ENCODE assay signal across 8 cellular contexts in genomic region chr17:50347087-50347893, GRCh38. TPM values are rescaled to one million over a fixed set of nuclear protein-coding genes. Genes with fewer than 3 reads are reported as not detected.
DNase-seq lines count a peak whose midpoint lies in the region; ATAC-seq, FAIRE-seq and TF ChIP-seq lines count a peak whose summit lies in the region.

No MANE protein-coding gene starts in this region.

- POLR2A ChIA-PET in activated CD4-positive, alpha-beta T cell treated with anti-CD3 and anti-CD28 coated beads, Interleukin-2, amount 10 ng/mL, durations not matched to agents 7 days and 5 days (lab: Charles Lee): no interaction called here
- POLR2A ChIA-PET in GM12878 (lab: Charles Lee): interaction anchor here (0.6 to 1.0 kb wide), 3 partner anchors 12 to 153 kb away, joined by 3 to 5 read pairs (median 5); no protein-coding TSS in a partner anchor

- H3K9me3 Mint-ChIP-seq in activated CD4-positive, alpha-beta T cell treated with anti-CD3 and anti-CD28 coated beads, Interleukin-2, amount 10 ng/mL, durations not matched to agents 7 days and 5 days: no peaks in the 10 kb centered on the region

- peak overlapping the region; percentile 92 for H3K27ac Mint-ChIP-seq in activated CD4-positive, alpha-beta T cell treated with anti-CD3 and anti-CD28 coated beads, Interleukin-2, amount 10 ng/mL, durations not matched to agents 7 days and 5 days

- H3K27me3 ChIP-seq in GM12878 (replicated peaks in 1 of 2; ENCODE audit: control insufficient read depth in 2 of 2, insufficient read depth in 2 of 2, low read length in 1 of 2) (no peaks in the 10 kb centered on the region), transverse colon (no peaks in the 10 kb centered on the region)

- peak; percentile 8; the same call in 2 of the 3 replicates for ATAC-seq in GM12878

- no peak overlapping the region for H3K27ac ChIP-seq in GM12878 (ENCODE audit: control insufficient read depth, insufficient read depth)
- peak overlapping the region; percentile 66 to 84 (median 82) for H3K27ac ChIP-seq in transverse colon

- H3K4me1 ChIP-seq in GM12878 (ENCODE audit: control insufficient read depth, insufficient read depth, low read length): peaks cover 3% of the 10 kb centered on the region
- peaks cover 4 to 33% (median 28%) of the 10 kb centered on the region in 4 donors for H3K4me1 ChIP-seq in transverse colon

- CTCF ChIA-PET in activated CD4-positive, alpha-beta T cell treated with anti-CD3 and anti-CD28 coated beads, Interleukin-2, amount 10 ng/mL, durations not matched to agents 7 days and 5 days (lab: Charles Lee): interaction anchor here (0.7 to 5.5 kb wide), 3 partner anchors 15 to 1489 kb away, joined by 3 to 28 read pairs (median 14); partner anchors contain the start of gene LRRC59
- CTCF ChIA-PET in GM12878 (lab: Yijun Ruan, JAX): interaction anchor here (1.1 to 8.0 kb wide), 5 partner anchors 14 to 178 kb away, joined by 3 to 68 read pairs (median 6); partner anchors contain the start of gene LRRC59

- no peak for DNase-seq in activated CD4-positive, alpha-beta T cell treated with anti-CD3 and anti-CD28 coated beads, Interleukin-2, amount 10 ng/mL, durations not matched to agents 7 days and 5 days
- no peak for DNase-seq in activated CD4-positive, alpha-beta T cell treated with anti-CD3 and anti-CD28 coated beads for 1 hour
- DNase-seq in GM12878 (ENCODE audit: low read depth, low spot score) (no peak), lower leg skin (ENCODE audit: low spot score in 2 of 2) (no peak), transverse colon (no peak), DMS53 treated with DMSO at 0.1 percent for 48 hours (lab: John Stamatoyannopoulos, UW; ENCODE audit: unreplicated experiment) (no peak), NCI-H187 (lab: John Stamatoyannopoulos, UW) (no peak)
- DNase-seq in stimulated activated CD4-positive, alpha-beta T cell treated with anti-CD3 and anti-CD28 coated beads, Interleukin-12 subunit alpha, Interleukin-12 subunit beta, amount 100 ng/mL, for 4 hours: no peak

- H3K9ac ChIP-seq in GM12878 (ENCODE audit: control insufficient read depth, insufficient read depth, low read length): peak overlapping the region; percentile 83

- RAD21 ChIA-PET in GM12878 (lab: Charles Lee; ENCODE audit: unreplicated experiment): interaction anchor here (1.0 to 1.6 kb wide), 2 partner anchors 15 to 178 kb away, joined by 3 to 6 read pairs; no protein-coding TSS in a partner anchor

- H3K4me3 Mint-ChIP-seq in activated CD4-positive, alpha-beta T cell treated with anti-CD3 and anti-CD28 coated beads, Interleukin-2, amount 10 ng/mL, durations not matched to agents 7 days and 5 days: peak overlapping the region; percentile 88

- FAIRE-seq in GM12878 (lab: Jason Lieb, UNC): peak; percentile 35

- H3K4me2 ChIP-seq in GM12878 (ENCODE audit: control insufficient read depth, insufficient read depth): peak overlapping the region; percentile 89

- H3K79me2 ChIP-seq in GM12878 (ENCODE audit: control insufficient read depth, insufficient read depth, low read length): peaks cover 5% of the 10 kb centered on the region

- H3K36me3 Mint-ChIP-seq in activated CD4-positive, alpha-beta T cell treated with anti-CD3 and anti-CD28 coated beads, Interleukin-2, amount 10 ng/mL, durations not matched to agents 7 days and 5 days (ENCODE audit: low read depth): no peaks in the 10 kb centered on the region

- SMC1A ChIA-PET in GM12878 (lab: Charles Lee; ENCODE audit: uncharacterized antibody, unreplicated experiment): interaction anchor here (0.9 to 3.3 kb wide), 7 partner anchors 11 to 74 kb away, joined by 3 to 17 read pairs (median 4); no protein-coding TSS in a partner anchor

- no peak for TF ChIP-seq RAD21 in GM12878 (IDR thresholded peaks at IDR 0.05; ENCODE audit: insufficient read depth, low read depth, low read length)

- H3K36me3 ChIP-seq in GM12878 (ENCODE audit: control insufficient read depth in 2 of 2, insufficient read depth in 2 of 2, low read length in 1 of 2) (no peaks in the 10 kb centered on the region; a peak in 2 of 4 replicates), transverse colon (no peaks in the 10 kb centered on the region)

- H4K20me1 ChIP-seq in GM12878 (ENCODE audit: control insufficient read depth, insufficient read depth): no peaks in the 10 kb centered on the region

- TF ChIP-seq EP300 in GM12878 (IDR thresholded peaks at IDR 0.05; ENCODE audit: borderline replicate concordance in 1 of 2, control insufficient read depth in 1 of 2, low read depth in 2 of 2, low read length in 2 of 2): no peak
- TF ChIP-seq EP300 in transverse colon (IDR thresholded peaks at IDR 0.05; ENCODE audit: low read depth): no peak

- TF ChIP-seq POLR2A in GM12878 (IDR thresholded peaks at IDR 0.05; ENCODE audit: low read depth, low read length) (no peak), lower leg skin (IDR thresholded peaks at IDR 0.05) (no peak), transverse colon (IDR thresholded peaks at IDR 0.05) (no peak)

- WGBS in GM12878 (ENCODE audit: insufficient coverage, insufficient replicate concordance, low lambda C conversion rate, missing lambda C conversion rate): 72% methylated on average over 19 of the region's 19 CpGs
- WGBS in lower leg skin, 2 donors: 18 to 27% methylated on average over 18 to 19 of the region's 19 CpGs
- WGBS in transverse colon (ENCODE audit: low coverage in 1 of 2), 2 donors: 50% methylated on average over 19 of the region's 19 CpGs; no CpG with 5 or more reads in 1 of the 2 donors

- H3K9me3 ChIP-seq in GM12878 (replicated peaks; ENCODE audit: control insufficient read depth, insufficient read depth, low read length) (no peaks in the 10 kb centered on the region), transverse colon (no peaks in the 10 kb centered on the region)

- in situ Hi-C loops in GM12878 (cut with MboI) (no loop called here), transverse colon (cut with MboI; ENCODE audit: low pct_ligation_motif_present in 1 of 4, low pct_unique_long_range_greater_than_20kb in 1 of 4, low sequenced_read_pairs in 3 of 4) (no loop called here)

- H2AFZ ChIP-seq in GM12878 (ENCODE audit: control insufficient read depth, low read depth, low read length): no peak overlapping the region

- peaks cover 36% of the 10 kb centered on the region for H3K4me1 Mint-ChIP-seq in activated CD4-positive, alpha-beta T cell treated with anti-CD3 and anti-CD28 coated beads, Interleukin-2, amount 10 ng/mL, durations not matched to agents 7 days and 5 days

- TF ChIP-seq CTCF in GM12878 (IDR thresholded peaks at IDR 0.05 in 2 of 3, conservative IDR thresholded peaks at IDR 0.05 in 1 of 3; ENCODE audit: control insufficient read depth in 2 of 3, extremely low read depth in 1 of 3, insufficient read depth in 1 of 3, low read depth in 3 of 3, low read length in 3 of 3) (no peak), lower leg skin (IDR thresholded peaks at IDR 0.05) (no peak), transverse colon (IDR thresholded peaks at IDR 0.05) (no peak)

- BruUV-seq in GM12878 (replicated peaks; lab: Mats Ljungman, UMichigan): no TSS peak

- intact Hi-C loops in GM12878 (cut with micrococcal nuclease; ENCODE audit: unreplicated experiment): loop anchor here (5.0 kb wide), 2 partner anchors 40 to 130 kb away; partner anchors contain the start of gene RSAD1
- intact Hi-C loops in lower leg skin (cut with DNase I; ENCODE audit: low total_unique reads): no loop called here
- intact Hi-C loops in transverse colon (cut with DNase I; ENCODE audit: low total_unique reads): no loop called here

- no peaks in the 10 kb centered on the region for H3K27me3 Mint-ChIP-seq in activated CD4-positive, alpha-beta T cell treated with anti-CD3 and anti-CD28 coated beads, Interleukin-2, amount 10 ng/mL, durations not matched to agents 7 days and 5 days

- H3K4me3 ChIP-seq in GM12878 (peak overlapping the region; percentile 85), lower leg skin (ENCODE audit: low read depth, poor library complexity, severe bottlenecking) (peak overlapping the region; percentile 47), transverse colon (peak overlapping the region; percentile 61 to 97 (median 84))

RNA-seq across cellular contexts. Expression of gene XYLT2, which starts 1.4 kb away (rescaled TPM):
- 10 to 100 TPM; 22.1 to 23.6 TPM for total RNA-seq in activated CD4-positive, alpha-beta T cell treated with anti-CD3 and anti-CD28 coated beads, Interleukin-2, amount 10 ng/mL, durations not matched to agents 7 days and 5 days
- 47.5 and 54.0 TPM in 2 replicates for total RNA-seq in GM12878 (2013; cell fraction: nucleolus; rRNA removed)
- total RNA-seq in GM12878 (2014; rRNA removed): 19.0 and 20.6 TPM in 2 replicates
- total RNA-seq in GM12878 (2014; rRNA removed; fragmentation: Illumina TruSeq; extraction: Trizol): 5.9 and 7.2 TPM in 2 replicates
- total RNA-seq in GM12878 (2021): 19.0 and 20.1 TPM in 2 replicates
- 3.8 TPM for polyA plus RNA-seq in GM12878 (2011; ENCODE audit: low read depth)
- polyA plus RNA-seq in GM12878 (2011; rRNA removed): 7.6 and 17.0 TPM in 2 replicates
- polyA plus RNA-seq in GM12878 (2011; cell fraction: cytosol; rRNA removed): 16.8 and 25.9 TPM in 2 replicates
- 49.6 and 54.4 TPM in 2 replicates for polyA plus RNA-seq in GM12878 (2011; cell fraction: nucleus; rRNA removed)
- polyA plus RNA-seq in GM12878 (2012): 10.1 and 10.7 TPM in 2 replicates
- polyA plus RNA-seq in GM12878 (2014; fragmentation: Illumina TruSeq; extraction: Trizol): 1.9 and 5.8 TPM in 2 replicates
- polyA plus RNA-seq in GM12878 (2014; fragmentation: Nextera tagmentation; extraction: Ambion mirVana): 1 to 10 TPM in 1 of 2 experiments, under 1 TPM in 1; 0.82 to 1.5 TPM
- 15.3 and 17.9 TPM in 2 replicates for polyA plus RNA-seq in GM12878 (2014; rRNA removed)
- 10 to 100 TPM; 11.2 to 14.7 TPM for polyA plus RNA-seq in GM12878 (2016; fragmentation: Nextera tagmentation; extraction: Ambion mirVana)
- polyA minus RNA-seq in GM12878 (2011; rRNA and poly(A)+ RNA removed): 19.5 and 36.3 TPM in 2 replicates
- 15.2 and 16.1 TPM in 2 replicates for polyA minus RNA-seq in GM12878 (2011; cell fraction: cytosol; rRNA and poly(A)+ RNA removed)
- 13.2 and 20.3 TPM in 2 replicates for polyA minus RNA-seq in GM12878 (2011; cell fraction: nucleus; rRNA and poly(A)+ RNA removed)
- 10 to 100 TPM; 23.5 to 41.3 (median 34.6) TPM for total RNA-seq in lower leg skin
- 10 to 100 TPM; 21.3 to 27.3 (median 22.0) TPM for total RNA-seq in transverse colon

RNA-seq across cellular contexts. Expression of gene MRPL27, which starts 25.7 kb away (rescaled TPM):
- 10 to 100 TPM; 62.9 to 71.4 TPM for total RNA-seq in activated CD4-positive, alpha-beta T cell treated with anti-CD3 and anti-CD28 coated beads, Interleukin-2, amount 10 ng/mL, durations not matched to agents 7 days and 5 days
- 42.6 and 54.2 TPM in 2 replicates for total RNA-seq in GM12878 (2013; cell fraction: nucleolus; rRNA removed)
- total RNA-seq in GM12878 (2014; rRNA removed) (79.4 and 88.6 TPM in 2 replicates), GM12878 (2014; rRNA removed; fragmentation: Illumina TruSeq; extraction: Trizol) (104 TPM in 2 replicates), GM12878 (2021) (83.0 and 87.9 TPM in 2 replicates), lower leg skin (10 to 100 TPM; 52.1 to 56.0 (median 53.3) TPM), transverse colon (10 to 100 TPM in 3 of 4 donors, 1 to 10 TPM in 1; 4.9 to 97.5 (median 46.9) TPM)
- polyA plus RNA-seq in GM12878 (2011; ENCODE audit: low read depth): 68.9 TPM
- polyA plus RNA-seq in GM12878 (2011; rRNA removed) (109 and 154 TPM in 2 replicates), GM12878 (2014; fragmentation: Illumina TruSeq; extraction: Trizol) (95.2 and 101 TPM in 2 replicates), GM12878 (2014; fragmentation: Nextera tagmentation; extraction: Ambion mirVana) (100 to 1,000 TPM; 380 to 390 TPM), GM12878 (2014; rRNA removed) (102 and 109 TPM in 2 replicates), GM12878 (2016; fragmentation: Nextera tagmentation; extraction: Ambion mirVana) (100 to 1,000 TPM; 224 to 244 TPM)
- 185 and 201 TPM in 2 replicates for polyA plus RNA-seq in GM12878 (2011; cell fraction: cytosol; rRNA removed)
- polyA plus RNA-seq in GM12878 (2011; cell fraction: nucleus; rRNA removed): 74.8 and 78.7 TPM in 2 replicates
- polyA plus RNA-seq in GM12878 (2012): 52.5 and 54.3 TPM in 2 replicates
- 80.9 and 89.4 TPM in 2 replicates for polyA minus RNA-seq in GM12878 (2011; rRNA and poly(A)+ RNA removed)
- 18.0 and 19.5 TPM in 2 replicates for polyA minus RNA-seq in GM12878 (2011; cell fraction: cytosol; rRNA and poly(A)+ RNA removed)
- 29.4 and 44.1 TPM in 2 replicates for polyA minus RNA-seq in GM12878 (2011; cell fraction: nucleus; rRNA and poly(A)+ RNA removed)

RNA-seq across cellular contexts. Expression of gene EME1, which starts 25.7 kb away (rescaled TPM):
- total RNA-seq in activated CD4-positive, alpha-beta T cell treated with anti-CD3 and anti-CD28 coated beads, Interleukin-2, amount 10 ng/mL, durations not matched to agents 7 days and 5 days: 10 to 100 TPM; 19.9 to 21.8 TPM
- 21.7 and 26.6 TPM in 2 replicates for total RNA-seq in GM12878 (2013; cell fraction: nucleolus; rRNA removed)
- total RNA-seq in GM12878 (2014; rRNA removed): 17.7 and 19.7 TPM in 2 replicates
- total RNA-seq in GM12878 (2014; rRNA removed; fragmentation: Illumina TruSeq; extraction: Trizol): 18.1 and 20.6 TPM in 2 replicates
- total RNA-seq in GM12878 (2021): 16.8 and 20.8 TPM in 2 replicates
- polyA plus RNA-seq in GM12878 (2011; ENCODE audit: low read depth): 10.7 TPM
- 31.3 and 31.8 TPM in 2 replicates for polyA plus RNA-seq in GM12878 (2011; rRNA removed)
- polyA plus RNA-seq in GM12878 (2011; cell fraction: cytosol; rRNA removed): 22.9 and 24.6 TPM in 2 replicates
- polyA plus RNA-seq in GM12878 (2011; cell fraction: nucleus; rRNA removed): 95.0 and 154 TPM in 2 replicates
- polyA plus RNA-seq in GM12878 (2012): 20.0 and 25.2 TPM in 2 replicates
- 23.2 and 26.9 TPM in 2 replicates for polyA plus RNA-seq in GM12878 (2014; fragmentation: Illumina TruSeq; extraction: Trizol)
- 10 to 100 TPM; 13.8 to 16.7 TPM for polyA plus RNA-seq in GM12878 (2014; fragmentation: Nextera tagmentation; extraction: Ambion mirVana)
- polyA plus RNA-seq in GM12878 (2014; rRNA removed): 22.9 and 23.7 TPM in 2 replicates
- 10 to 100 TPM; 32.6 to 40.5 TPM for polyA plus RNA-seq in GM12878 (2016; fragmentation: Nextera tagmentation; extraction: Ambion mirVana)
- polyA minus RNA-seq in GM12878 (2011; rRNA and poly(A)+ RNA removed): 14.3 and 16.9 TPM in 2 replicates
- 4.4 and 5.9 TPM in 2 replicates for polyA minus RNA-seq in GM12878 (2011; cell fraction: cytosol; rRNA and poly(A)+ RNA removed)
- polyA minus RNA-seq in GM12878 (2011; cell fraction: nucleus; rRNA and poly(A)+ RNA removed): 11.7 and 13.2 TPM in 2 replicates
- 1 to 10 TPM in 1 of 4 donors, under 1 TPM in 3; 0.27 to 1.3 (median 0.38) TPM for total RNA-seq in lower leg skin
- 1 to 10 TPM in 2 of 4 donors, not detected in 2; 1.4 to 1.6 TPM for total RNA-seq in transverse colon

RNA-seq across cellular contexts. Expression of gene LRRC59, which starts 50.0 kb away (rescaled TPM):
- 10 to 100 TPM; 60.8 to 68.5 TPM for total RNA-seq in activated CD4-positive, alpha-beta T cell treated with anti-CD3 and anti-CD28 coated beads, Interleukin-2, amount 10 ng/mL, durations not matched to agents 7 days and 5 days
- total RNA-seq in GM12878 (2013; cell fraction: nucleolus; rRNA removed): 44.7 and 47.5 TPM in 2 replicates
- total RNA-seq in GM12878 (2014; rRNA removed): 64.3 and 72.4 TPM in 2 replicates
- total RNA-seq in GM12878 (2014; rRNA removed; fragmentation: Illumina TruSeq; extraction: Trizol): 49.2 and 54.2 TPM in 2 replicates
- 79.2 and 82.2 TPM in 2 replicates for total RNA-seq in GM12878 (2021)
- polyA plus RNA-seq in GM12878 (2011; ENCODE audit: low read depth): 37.4 TPM
- polyA plus RNA-seq in GM12878 (2011; rRNA removed): 34.1 and 53.4 TPM in 2 replicates
- 40.1 and 42.1 TPM in 2 replicates for polyA plus RNA-seq in GM12878 (2011; cell fraction: cytosol; rRNA removed)
- polyA plus RNA-seq in GM12878 (2011; cell fraction: nucleus; rRNA removed): 34.9 and 44.1 TPM in 2 replicates
- polyA plus RNA-seq in GM12878 (2012): 43.8 and 56.7 TPM in 2 replicates
- 59.2 and 70.4 TPM in 2 replicates for polyA plus RNA-seq in GM12878 (2014; fragmentation: Illumina TruSeq; extraction: Trizol)
- 10 to 100 TPM in 1 of 2 experiments, 1 to 10 TPM in 1; 8.8 to 17.9 TPM for polyA plus RNA-seq in GM12878 (2014; fragmentation: Nextera tagmentation; extraction: Ambion mirVana)
- 55.7 and 63.3 TPM in 2 replicates for polyA plus RNA-seq in GM12878 (2014; rRNA removed)
- 10 to 100 TPM; 75.5 to 81.2 TPM for polyA plus RNA-seq in GM12878 (2016; fragmentation: Nextera tagmentation; extraction: Ambion mirVana)
- polyA minus RNA-seq in GM12878 (2011; rRNA and poly(A)+ RNA removed): 53.7 and 74.0 TPM in 2 replicates
- polyA minus RNA-seq in GM12878 (2011; cell fraction: cytosol; rRNA and poly(A)+ RNA removed): 17.4 and 25.3 TPM in 2 replicates
- 22.2 and 37.4 TPM in 2 replicates for polyA minus RNA-seq in GM12878 (2011; cell fraction: nucleus; rRNA and poly(A)+ RNA removed)
- total RNA-seq in lower leg skin: 10 to 100 TPM; 11.6 to 29.3 (median 24.2) TPM
- 10 to 100 TPM; 45.0 to 96.9 (median 64.4) TPM for total RNA-seq in transverse colon

Comparison
In these comparisons a context has a peak if more than half of its experiments do, and no peak if none do; other contexts are left out.
1. RNA of gene EME1, which starts 25.7 kb away (total RNA-seq): 19.9 to 21.8 TPM in activated CD4-positive, alpha-beta T cell treated with anti-CD3 and anti-CD28 coated beads, Interleukin-2, amount 10 ng/mL, durations not matched to agents 7 days and 5 days and 16.8 to 26.6 TPM in GM12878; 1.4 to 1.6 TPM in transverse colon and 0.27 to 1.3 TPM in lower leg skin; every median in the first group is over 4 times any median in the second.
2. Peak in every context shown above with its lines, with median percentiles within 50 percentile points of each other: H3K4me3 ChIP-seq.